In genomic region chr6:32529697-32530429, GRCh38 we compare ENCODE assay signal across 8 cellular contexts. TPM values are rescaled to one million over a fixed set of nuclear protein-coding genes. Genes with fewer than 3 reads are reported as not detected.
DNase-seq lines count a peak whose midpoint lies in the region; ATAC-seq and TF ChIP-seq lines count a peak whose summit lies in the region.

HLA-DRB5 (minus strand) TSS chr6:32530287; CDS start chr6:32530224, 63 bp downstream.

- H3K4me2 ChIP-seq in smooth muscle cell, result no peak within 1 kb of the TSS

- H3K9me3 ChIP-seq in lung (ENCODE audit: control insufficient read depth in 2 of 2, insufficient read depth in 1 of 2, low read length in 1 of 2) (no peaks in the 10 kb centered on the region), colonic mucosa (no peaks in the 10 kb centered on the region), smooth muscle cell (replicated peaks; ENCODE audit: low read depth) (no peaks in the 10 kb centered on the region)

- ATAC-seq in HG02588 (IDR thresholded peaks at IDR 0.05; ENCODE audit: unreplicated experiment) (peak; percentile 81), lung (ENCODE audit: insufficient read depth, low FRiP score) (peak; percentile 75)

- H3K27ac ChIP-seq in lung (ENCODE audit: low read depth in 1 of 2, low read length in 1 of 2) (peak within 1 kb of the TSS in 1 of 2 donors; percentile 88), colonic mucosa (no peak within 1 kb of the TSS), smooth muscle cell (ENCODE audit: low read depth) (no peak within 1 kb of the TSS)

- DNase-seq in GM06990 (ENCODE audit: extremely low read depth, insufficient read length), result peak; percentile 78
- peak in 2 of 3 experiments; percentile 0 to 1 for DNase-seq in activated CD8-positive, alpha-beta memory T cell treated with anti-CD3 and anti-CD28 coated beads for 48 hours (ENCODE audit: low read depth in 2 of 3, low spot score in 2 of 3)
- DNase-seq in lung (ENCODE audit: low spot score), result peak; percentile 39
- no peak for DNase-seq in colonic mucosa
- DNase-seq in NCI-H1417 treated with DMSO at 0.1 percent for 48 hours (lab: John Stamatoyannopoulos, UW), result no peak
- no peak for DNase-seq in HK-2 (ENCODE audit: unreplicated experiment)
- no peak for DNase-seq in smooth muscle cell (lab: John Stamatoyannopoulos, UW; ENCODE audit: unreplicated experiment)

- H3K9ac ChIP-seq in colonic mucosa (ENCODE audit: low read depth in 2 of 2, low read length in 2 of 2), result no peak within 1 kb of the TSS
- no peak within 1 kb of the TSS for H3K9ac ChIP-seq in smooth muscle cell (ENCODE audit: low read depth)

- H3F3A ChIP-seq in smooth muscle cell (ENCODE audit: low read depth), result no peaks in the 10 kb centered on the region

- intact Hi-C loops in colonic mucosa (cut with DNase I), result loop anchor here (10.0 kb wide), 1 partner anchor 55 kb away; the partner anchor contains the start of gene HLA-DRB1

- H3K4me3 ChIP-seq in GM06990 (replicated peaks; ENCODE audit: low read depth, low read length) (peak within 1 kb of the TSS; percentile 69), lung (no peak within 1 kb of the TSS), colonic mucosa (no peak within 1 kb of the TSS), smooth muscle cell (no peak within 1 kb of the TSS)

- WGBS in lung, 2 donors, result 15 to 17% methylated on average over 3 of the region's 4 CpGs
- WGBS in smooth muscle cell (ENCODE audit: low lambda C conversion rate), result 79% methylated on average over 4 of the region's 4 CpGs

- H3K4me1 ChIP-seq in lung (ENCODE audit: control insufficient read depth in 2 of 2, insufficient read depth in 2 of 2, low read length in 2 of 2) (no peaks in the 10 kb centered on the region), colonic mucosa (no peaks in the 10 kb centered on the region), smooth muscle cell (ENCODE audit: low read depth) (no peaks in the 10 kb centered on the region)

- H2AFZ ChIP-seq in smooth muscle cell (ENCODE audit: low read depth), result no peak within 1 kb of the TSS

- no peaks in the 10 kb centered on the region for H3K79me2 ChIP-seq in smooth muscle cell (ENCODE audit: low read depth)

- TF ChIP-seq CTCF in GM06990 (IDR thresholded peaks at IDR 0.05; ENCODE audit: insufficient read depth, low read length, poor library complexity, severe bottlenecking) (no peak), lung (IDR thresholded peaks at IDR 0.05; ENCODE audit: control extremely low read depth, extremely low read depth) (no peak), colonic mucosa (IDR thresholded peaks at IDR 0.05) (no peak), smooth muscle cell (IDR thresholded peaks at IDR 0.05; ENCODE audit: borderline replicate concordance, insufficient read depth, poor library complexity, severe bottlenecking) (no peak)

- H3K36me3 ChIP-seq in GM06990 (ENCODE audit: control insufficient read depth, insufficient read depth, low read length) (no peaks in the 10 kb centered on the region), lung (ENCODE audit: control insufficient read depth in 2 of 2, insufficient read depth in 2 of 2, low read length in 2 of 2) (no peaks in the 10 kb centered on the region), colonic mucosa (no peaks in the 10 kb centered on the region), smooth muscle cell (ENCODE audit: low read depth) (no peaks in the 10 kb centered on the region)

- no peaks in the 10 kb centered on the region for H3K27me3 ChIP-seq in GM06990 (replicated peaks; ENCODE audit: control insufficient read depth, insufficient read depth, low read length)
- no peaks in the 10 kb centered on the region for H3K27me3 ChIP-seq in lung (ENCODE audit: control insufficient read depth, insufficient read depth)
- no peaks in the 10 kb centered on the region for H3K27me3 ChIP-seq in colonic mucosa
- peaks cover 3% of the 10 kb centered on the region for H3K27me3 ChIP-seq in smooth muscle cell (ENCODE audit: low read depth)

- no peaks in the 10 kb centered on the region for H4K20me1 ChIP-seq in smooth muscle cell (ENCODE audit: low read depth)

RNA-seq across cellular contexts. Expression of gene HLA-DRB5, which starts in this region (rescaled TPM):
- total RNA-seq in lung (1 to 10 TPM; 1.1 to 6.4 TPM), colonic mucosa (10 to 100 TPM in 1 of 2 donors, 1 to 10 TPM in 1; 4.8 to 26.7 TPM), smooth muscle cell (7.8 and 10.4 TPM in 2 replicates)
- polyA plus RNA-seq in lung (10 to 100 TPM in 1 of 2 donors, 1 to 10 TPM in 1; 1.6 to 18.2 TPM), smooth muscle cell (7.9 and 32.0 TPM in 2 replicates)

Comparison
In these comparisons a context has a peak if more than half of its experiments do, and no peak if none do; other contexts are left out.
1. DNase-seq: peak in GM06990 (single experiment), activated CD8-positive, alpha-beta memory T cell treated with anti-CD3 and anti-CD28 coated beads for 48 hours (2 of 3) and lung (single experiment); none in colonic mucosa (single experiment), NCI-H1417 treated with DMSO at 0.1 percent for 48 hours (single experiment), HK-2 (single experiment) and smooth muscle cell (single experiment).